7 cellular contexts compared by ENCODE assay signal in genomic region chrX:154805696-154806091, GRCh38. TPM values are rescaled to one million over a fixed set of nuclear protein-coding genes. Genes with fewer than 3 reads are reported as not detected.
DNase-seq lines count a peak whose midpoint lies in the region; ATAC-seq and TF ChIP-seq lines count a peak whose summit lies in the region.

No MANE protein-coding gene starts in this region.

- H3K27me3 ChIP-seq in foreskin keratinocyte = no peaks in the 10 kb centered on the region

- POLR2A ChIA-PET in HEK293 (lab: Yijun Ruan, JAX) = interaction anchor here (0.6 to 1.3 kb wide), 5 partner anchors 8 to 210 kb away, joined by 3 to 14 read pairs (median 4); partner anchors contain the start of gene DKC1

- no peaks in the 10 kb centered on the region for H3K9me3 ChIP-seq in HEK293 (ENCODE audit: control insufficient read depth, insufficient read depth, low read depth, low read length)

- TF ChIP-seq CTCF in HEK293 (tag by site-specific recombination; IDR thresholded peaks at IDR 0.05) (no peak), foreskin keratinocyte (conservative IDR thresholded peaks at IDR 0.05) (no peak)

- CTCF ChIA-PET in HEK293 (lab: Yijun Ruan, JAX) = interaction anchor here (0.6 kb wide), 1 partner anchor 25 kb away, joined by 3 read pairs; no protein-coding TSS in a partner anchor

- ATAC-seq in foreskin keratinocyte = peak; percentile 49
- no peak for ATAC-seq in HG03196 (IDR thresholded peaks at IDR 0.05; ENCODE audit: unreplicated experiment)
- ATAC-seq in GM21528 (IDR thresholded peaks at IDR 0.05; ENCODE audit: low FRiP score, unreplicated experiment) = no peak

- peaks cover 7% of the 10 kb centered on the region for H3K4me1 ChIP-seq in HEK293 (ENCODE audit: control insufficient read depth, insufficient read depth, low read length)
- H3K4me1 ChIP-seq in foreskin keratinocyte = no peaks in the 10 kb centered on the region

- DNase-seq in SW480 (ENCODE audit: low spot score) (peak; percentile 44), foreskin keratinocyte (peak in 1 of 2 donors; percentile 20), renal cortical epithelial cell (ENCODE audit: low read depth) (peak; percentile 47), NCI-H128 (lab: John Stamatoyannopoulos, UW; ENCODE audit: unreplicated experiment) (no peak)

- peak overlapping the region; percentile 24 for H3K4me3 ChIP-seq in HEK293 (ENCODE audit: low read depth, low read length)

- H3K36me3 ChIP-seq in HEK293 (ENCODE audit: control insufficient read depth in 2 of 2, insufficient read depth in 1 of 2, low read length in 2 of 2) = no peaks in the 10 kb centered on the region

- no peak overlapping the region for H3K27ac ChIP-seq in HEK293 (ENCODE audit: extremely low read depth, low read depth, low read length)
- no peak overlapping the region for H3K27ac ChIP-seq in foreskin keratinocyte

TF ChIP-seq in HEK293, 187 proteins besides CTCF, POLR2A, EP300 and RAD21:
- TF ChIP-seq KLF16 (tag by site-specific recombination; IDR thresholded peaks at IDR 0.05) (0 out of 2 replicates have a peak, but pooled peaks have one; percentile 12), ZNF398 (tag by site-specific recombination; IDR thresholded peaks at IDR 0.05) (no peak), ZNF704 (tag by site-specific recombination; IDR thresholded peaks at IDR 0.05) (no peak), ZSCAN18 (tag by site-specific recombination; IDR thresholded peaks at IDR 0.05) (no peak), ZNF639 (tag by site-specific recombination; IDR thresholded peaks at IDR 0.05) (no peak), ZNF335 (tag by site-specific recombination; conservative IDR thresholded peaks at IDR 0.05) (peak; percentile 53), SP3 (tag by site-specific recombination; IDR thresholded peaks at IDR 0.05) (0 out of 2 replicates have a peak, but pooled peaks have one; percentile 9), KLF1 (tag by site-specific recombination; IDR thresholded peaks at IDR 0.05) (no peak; the same call in 1 of the 2 replicates), ZBTB17 (tag by site-specific recombination; IDR thresholded peaks at IDR 0.05) (0 out of 2 replicates have a peak, but pooled peaks have one; percentile 6), FEZF1 (tag by site-specific recombination; IDR thresholded peaks at IDR 0.05) (no peak), ZNF341 (tag by site-specific recombination; IDR thresholded peaks at IDR 0.05; ENCODE audit: low read depth) (no peak), ZNF366 (tag by site-specific recombination; conservative IDR thresholded peaks at IDR 0.05) (no peak)

RNA-seq across cellular contexts. Expression of gene MPP1, which starts 0.4 kb away (rescaled TPM):
- total RNA-seq in foreskin keratinocyte (8.6 and 9.0 TPM in 2 replicates), renal cortical epithelial cell (6.6 and 17.2 TPM in 2 replicates)
- 7.5 and 7.6 TPM in 2 replicates for polyA plus RNA-seq in foreskin keratinocyte

RNA-seq across cellular contexts. Expression of gene SMIM9, which starts 28.8 kb away (rescaled TPM):
- total RNA-seq in foreskin keratinocyte (not detected in 2 replicates), renal cortical epithelial cell (not detected in 2 replicates)
- polyA plus RNA-seq in foreskin keratinocyte = not detected in 2 replicates

RNA-seq across cellular contexts. Expression of gene DKC1, which starts 43.0 kb away (rescaled TPM):
- total RNA-seq in foreskin keratinocyte (77.4 and 98.5 TPM in 2 replicates), renal cortical epithelial cell (40.4 and 47.8 TPM in 2 replicates)
- polyA plus RNA-seq in foreskin keratinocyte = 53.7 and 71.4 TPM in 2 replicates

RNA-seq across cellular contexts. Expression of gene GAB3, which starts 54.8 kb away (rescaled TPM):
- 0.14 and 0.31 TPM in 2 replicates for total RNA-seq in foreskin keratinocyte
- 0.04 and 0.11 TPM in 2 replicates for polyA plus RNA-seq in foreskin keratinocyte
- 0.70 and 0.87 TPM in 2 replicates for total RNA-seq in renal cortical epithelial cell
